34 cellular contexts compared by ENCODE assay signal in genomic region chrX:122555925-122556324, GRCh38.
"Had no signal": no experiment of that assay in that cellular context is flagged by ENCODE, and none has a peak within 500 bp of the region (broad histone marks: within the 10 kb centered on the region; RNA-seq: fewer than 3 reads in every experiment).

No MANE protein-coding gene starts in this region.

- H3K9ac ChIP-seq: KMS-11 had no signal

- H3K27me3 ChIP-seq: MG63 had no signal

- H3K36me3 ChIP-seq: MG63 had no signal

- H3K9me3 ChIP-seq: MG63 had no signal

- DNase-seq: Karpas-422, Kasumi-1, MG63, MM.1S, MV-4-11, NCI-H1048, NCI-H1092, NCI-H1092 treated with DMSO at 0.1 percent for 48 hours, NCI-H1105, NCI-H1105 treated with DMSO at 0.1 percent for 48 hours, NCI-H1417, NCI-H1417 treated with DMSO at 0.1 percent for 48 hours, NCI-H1436, NCI-H1436 treated with DMSO at 0.1 percent for 48 hours, NCI-H146, NCI-H1694, NCI-H1694 treated with DMSO at 0.1 percent for 48 hours, NCI-H187, NCI-H187 treated with DMSO at 0.1 percent for 48 hours, NCI-H1930, NCI-H2029, NCI-H2029 treated with DMSO at 0.1 percent for 48 hours, NCI-H2081 treated with DMSO at 0.1 percent for 48 hours, NCI-H2107, NCI-H2171, NCI-H2171 treated with DMSO at 0.1 percent for 48 hours, NCI-H2227 treated with DMSO at 0.1 percent for 48 hours, NCI-H226, NCI-H345, NCI-H446, NCI-H446 treated with DMSO at 0.1 percent for 48 hours, NCI-H510A, NCI-H510A treated with DMSO at 0.1 percent for 48 hours had no signal

- H3K4me3 ChIP-seq: MG63 had no signal

- H3K27ac ChIP-seq: KMS-11 had no signal
